Comparison of ENCODE assay signal across 13 cellular contexts in genomic region chrX:154354516-154354915, GRCh38.
"Had no signal": no experiment of that assay in that cellular context is flagged by ENCODE, and none has a peak within 500 bp of the region (broad histone marks: within the 10 kb centered on the region; RNA-seq: fewer than 3 reads in every experiment).

No MANE protein-coding gene starts in this region.

- H3K9me3 ChIP-seq: neutrophil had no signal

- H3K4me3 ChIP-seq: dorsolateral prefrontal cortex had no signal

- H3K27ac Mint-ChIP-seq: activated naive CD8-positive, alpha-beta T cell; stimulated activated memory B cell treated with anti-CD40 and anti-IgM and Interleukin-4, amounts not matched to agents 10 μg/mL and 1 μg/mL and 100 μg/mL, for 72 hours had no signal

- ATAC-seq: activated CD4-positive, CD25-positive, alpha-beta regulatory T cell treated with anti-CD3 and anti-CD28 coated beads, Interleukin-2, amount 50 U/mL, for 24 hours; activated T-cell treated with anti-CD3 and anti-CD28 coated beads, Interleukin-2, amount 50 U/mL, for 4 hours; stimulated activated memory B cell treated with anti-CD40 and anti-IgM and Interleukin-4, amounts not matched to agents 10 μg/mL and 1 μg/mL and 100 μg/mL, for 72 hours had no signal

- H3K4me3 Mint-ChIP-seq: activated naive CD8-positive, alpha-beta T cell; activated T-cell treated with anti-CD3 and anti-CD28 coated beads, Interleukin-2, amount 50 U/mL, for 4 hours; naive B cell had no signal

- FAIRE-seq: keratinocyte had no signal

- DNase-seq: activated gamma-delta T cell; activated T-cell treated with anti-CD3 and anti-CD28 coated beads, Interleukin-2, amount 50 U/mL, for 4 hours; amygdala; dorsolateral prefrontal cortex; foreskin melanocyte; midbrain; naive B cell; trophoblast cell had no signal

- H3K9me3 Mint-ChIP-seq: activated T-cell treated with anti-CD3 and anti-CD28 coated beads, Interleukin-2, amount 50 U/mL, for 4 hours; naive B cell; stimulated activated memory B cell treated with anti-CD40 and anti-IgM and Interleukin-4, amounts not matched to agents 10 μg/mL and 1 μg/mL and 100 μg/mL, for 72 hours had no signal

- H3K27me3 Mint-ChIP-seq: activated naive CD8-positive, alpha-beta T cell; naive B cell; stimulated activated memory B cell treated with anti-CD40 and anti-IgM and Interleukin-4, amounts not matched to agents 10 μg/mL and 1 μg/mL and 100 μg/mL, for 72 hours had no signal

- H3K36me3 Mint-ChIP-seq: activated naive CD8-positive, alpha-beta T cell; naive B cell had no signal

- H3K27me3 ChIP-seq: neutrophil had no signal
